Comparison of ENCODE assay signal across 19 cellular contexts in the genomic region with DNA sequence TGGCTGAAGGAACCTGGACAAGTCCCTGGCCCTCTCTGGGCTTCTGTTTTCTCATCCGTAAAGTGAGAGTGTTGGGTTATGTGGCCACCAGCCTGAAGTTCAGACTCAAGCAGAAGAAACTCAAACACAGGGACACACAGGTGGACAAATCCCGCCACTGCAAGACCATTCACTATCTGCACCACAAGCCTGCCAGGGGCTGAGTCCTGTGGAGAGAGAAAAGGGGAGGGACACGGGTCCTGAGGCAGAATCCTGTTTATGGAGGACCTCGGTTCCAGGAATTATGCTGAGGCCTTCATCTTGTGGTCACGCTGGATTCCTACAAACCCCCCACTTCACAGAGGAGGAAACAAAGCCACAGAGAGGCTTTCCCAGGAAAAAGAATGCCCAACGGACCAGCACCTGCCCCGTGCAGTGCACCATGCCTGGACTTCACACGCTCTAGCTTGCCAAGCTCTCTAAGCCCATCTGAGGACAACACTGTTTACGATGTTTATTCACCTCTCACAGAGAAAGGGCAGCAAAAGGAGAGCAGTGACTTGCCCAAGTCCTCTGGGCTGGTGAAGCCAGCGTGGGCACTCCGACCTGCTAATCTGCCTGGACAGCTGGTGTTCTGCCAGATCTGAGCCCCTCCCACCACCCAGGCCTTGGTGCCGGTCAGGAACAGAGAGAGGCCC. TPM values are rescaled to one million over a fixed set of nuclear protein-coding genes. Genes with fewer than 3 reads are reported as not detected.
DNase-seq lines count a peak whose midpoint lies in the region; ATAC-seq, FAIRE-seq and TF ChIP-seq lines count a peak whose summit lies in the region.
"Had no signal": no experiment of that assay in that cellular context is flagged by ENCODE, and none has a peak within 500 bp of the region (broad histone marks: within the 10 kb centered on the region; RNA-seq: fewer than 3 reads in every experiment).

No MANE protein-coding gene starts in this region.

- H2BK120ac ChIP-seq in mesenchymal stem cell (ENCODE audit: low read depth, low read length): no peak overlapping the region

- H3F3A ChIP-seq in PC-3 (ENCODE audit: low read length, unreplicated experiment): no peaks in the 10 kb centered on the region

- H4K91ac ChIP-seq in mesenchymal stem cell (ENCODE audit: low read length): no peak overlapping the region

- H2BK12ac ChIP-seq in mesenchymal stem cell (ENCODE audit: low read length in 2 of 2): no peak overlapping the region

- H3K4ac ChIP-seq in mesenchymal stem cell (ENCODE audit: low read depth in 1 of 2, low read length in 2 of 2): no peak overlapping the region

- no peaks in the 10 kb centered on the region for H3K36me3 Mint-ChIP-seq in activated naive CD4-positive, alpha-beta T cell treated with anti-CD3 and anti-CD28 coated beads, Interleukin-2, amount 50 U/mL, for 72 hours
- H3K36me3 Mint-ChIP-seq: IgD-negative memory B cell, T-cell had no signal

- POLR2A ChIA-PET in PC-3 (lab: Charles Lee; ENCODE audit: unreplicated experiment): no interaction called here

- no peaks in the 10 kb centered on the region for H3K79me1 ChIP-seq in mesenchymal stem cell (replicated peaks; ENCODE audit: low read length, poor library complexity, severe bottlenecking)

- WGBS in mesenchymal stem cell: 80% methylated on average over 9 of the region's 12 CpGs

- H3K36me3 ChIP-seq in BLaER1: no peaks in the 10 kb centered on the region
- no peaks in the 10 kb centered on the region for H3K36me3 ChIP-seq in PC-3 (ENCODE audit: low read depth, low read length)
- peaks cover 0 to 3% of the 10 kb centered on the region in 2 experiments for H3K36me3 ChIP-seq in mesenchymal stem cell (ENCODE audit: control insufficient read depth in 1 of 2, insufficient read depth in 2 of 2, low read depth in 1 of 2, low read length in 2 of 2)

- H3K9ac ChIP-seq in BLaER1 (no peak overlapping the region), PC-3 (ENCODE audit: low read length) (no peak overlapping the region), mesenchymal stem cell (ENCODE audit: low read length) (no peak overlapping the region)
- H3K9ac ChIP-seq: GM23248 had no signal

- no peak for TF ChIP-seq POLR2A in GM18505 (IDR thresholded peaks at IDR 0.05; ENCODE audit: borderline replicate concordance, extremely low read depth, insufficient read depth, insufficient read length)

- peak overlapping the region; percentile 90 for H3K4me2 ChIP-seq in BLaER1
- no peak overlapping the region for H3K4me2 ChIP-seq in PC-3 (ENCODE audit: low read length)
- no peak overlapping the region for H3K4me2 ChIP-seq in mesenchymal stem cell (ENCODE audit: low read length, poor library complexity, severe bottlenecking)
- H3K4me2 ChIP-seq: A549 had no signal

- H3K23ac ChIP-seq in mesenchymal stem cell (ENCODE audit: low read length in 2 of 2): no peak overlapping the region

- H3K9me3 ChIP-seq in BLaER1 (no peaks in the 10 kb centered on the region), PC-3 (ENCODE audit: low read length) (no peaks in the 10 kb centered on the region), mesenchymal stem cell (ENCODE audit: control insufficient read depth, low read length) (no peaks in the 10 kb centered on the region)
- H3K9me3 ChIP-seq: A549 had no signal

- H2AFZ ChIP-seq in PC-3 (ENCODE audit: low read length) (no peak overlapping the region), mesenchymal stem cell (ENCODE audit: low read depth, low read length) (no peak overlapping the region)
- H2AFZ ChIP-seq: GM23248 had no signal

- no peak overlapping the region for H3K4me3 ChIP-seq in BLaER1
- no peak overlapping the region for H3K4me3 ChIP-seq in PC-3 (ENCODE audit: low read length)
- H3K4me3 ChIP-seq in mesenchymal stem cell (ENCODE audit: insufficient read depth in 1 of 2, low read depth in 1 of 2, low read length in 2 of 2): no peak overlapping the region
- H3K4me3 ChIP-seq: A549, GM23248 had no signal

- peak overlapping the region; percentile 12 for H2BK15ac ChIP-seq in mesenchymal stem cell (ENCODE audit: low read depth, poor library complexity, severe bottlenecking)

- H4K8ac ChIP-seq in mesenchymal stem cell (ENCODE audit: low read length): no peak overlapping the region

- no peak for FAIRE-seq in urothelium cell line (lab: Jason Lieb, UNC)
- FAIRE-seq: A549 had no signal

- no peak overlapping the region for H3K18ac ChIP-seq in mesenchymal stem cell (ENCODE audit: low read depth in 1 of 2, low read length in 2 of 2)

- intact Hi-C loops in PC-3 (cut with micrococcal nuclease): no loop called here

- H3K9me2 ChIP-seq in PC-3 (replicated peaks; ENCODE audit: low read length): no peaks in the 10 kb centered on the region

- H3K79me2 ChIP-seq in PC-3 (ENCODE audit: low read length): no peaks in the 10 kb centered on the region

- no peak overlapping the region for H3K14ac ChIP-seq in mesenchymal stem cell (ENCODE audit: low read length in 2 of 2)

- CTCF ChIA-PET in PC-3 (lab: Charles Lee): no interaction called here

- TF ChIP-seq CTCF in PC-3 (conservative IDR thresholded peaks at IDR 0.05; ENCODE audit: low read depth, low read length): no peak

- H2BK5ac ChIP-seq in mesenchymal stem cell (ENCODE audit: low read depth, low read length, poor library complexity, severe bottlenecking): no peak overlapping the region

- no peaks in the 10 kb centered on the region for H3K9me3 Mint-ChIP-seq in activated naive CD4-positive, alpha-beta T cell treated with anti-CD3 and anti-CD28 coated beads, Interleukin-2, amount 50 U/mL, for 72 hours
- H3K9me3 Mint-ChIP-seq: CD4-positive, alpha-beta T cell; IgD-negative memory B cell; T-cell had no signal

- no peaks in the 10 kb centered on the region for H3K27me3 ChIP-seq in BLaER1
- no peaks in the 10 kb centered on the region for H3K27me3 ChIP-seq in PC-3 (ENCODE audit: low read length)
- H3K27me3 ChIP-seq in mesenchymal stem cell (ENCODE audit: control insufficient read depth in 1 of 2, insufficient read depth in 1 of 2, low read length in 2 of 2): peaks cover 20 to 37% of the 10 kb centered on the region in 2 experiments

- no peak overlapping the region for H2AK5ac ChIP-seq in mesenchymal stem cell (ENCODE audit: low read length, severe bottlenecking)

- 0 out of 2 replicates have a peak, but pooled peaks have one; percentile 16 for ATAC-seq in PC-3
- no peak for ATAC-seq in GM18505 (IDR thresholded peaks at IDR 0.05; ENCODE audit: unreplicated experiment)
- no peak for ATAC-seq in activated naive CD4-positive, alpha-beta T cell treated with anti-CD3 and anti-CD28 coated beads, Interleukin-2, amount 50 U/mL, for 72 hours
- ATAC-seq: T-cell had no signal

- no peaks in the 10 kb centered on the region for H4K20me1 ChIP-seq in BLaER1
- H4K20me1 ChIP-seq in PC-3 (ENCODE audit: low read length): no peaks in the 10 kb centered on the region

- BruUV-seq in PC-3 (replicated peaks; lab: Mats Ljungman, UMichigan): no TSS peak

- peak; percentile 10 for DNase-seq in HT-29 (ENCODE audit: low spot score)
- no peak for DNase-seq in PC-3
- DNase-seq in mesenchymal stem cell: no peak
- no peak for DNase-seq in urothelium cell line (ENCODE audit: low spot score)
- no peak for DNase-seq in effector CD8-positive, alpha-beta T cell (lab: John Stamatoyannopoulos, UW)
- no peak for DNase-seq in activated naive CD4-positive, alpha-beta T cell treated with anti-CD3 and anti-CD28 coated beads, Interleukin-2, amount 50 U/mL, for 72 hours (ENCODE audit: low spot score in 2 of 2)
- DNase-seq: CD4-positive, alpha-beta T cell; DMS53; GM23248; MV-4-11; NCI-H1417; NCI-H1930; NCI-H446 treated with DMSO at 0.1 percent for 48 hours; NCI-H748 treated with DMSO at 0.1 percent for 48 hours; T-cell had no signal

- peak overlapping the region; percentile 38; the same call in 1 of the 2 replicates for H3K27ac ChIP-seq in BLaER1
- H3K27ac ChIP-seq in PC-3 (ENCODE audit: low read length): no peak overlapping the region
- H3K27ac ChIP-seq in mesenchymal stem cell (ENCODE audit: low read length, poor library complexity, severe bottlenecking): no peak overlapping the region
- H3K27ac ChIP-seq: A549, GM23248 had no signal

- no peak overlapping the region for H3K27ac Mint-ChIP-seq in activated naive CD4-positive, alpha-beta T cell treated with anti-CD3 and anti-CD28 coated beads, Interleukin-2, amount 50 U/mL, for 72 hours
- H3K27ac Mint-ChIP-seq: CD4-positive, alpha-beta T cell; T-cell had no signal

- H3K4me1 ChIP-seq in BLaER1 (peaks cover 69% of the 10 kb centered on the region), PC-3 (ENCODE audit: insufficient read depth, low read length) (no peaks in the 10 kb centered on the region), mesenchymal stem cell (ENCODE audit: control insufficient read depth, insufficient read depth, low read depth, low read length) (peaks cover 6% of the 10 kb centered on the region)
- H3K4me1 ChIP-seq: A549 had no signal

RNA-seq across cellular contexts. Expression of a gene that starts 1.3 kb away (rescaled TPM):
- not detected in 2 replicates for total RNA-seq in HT-29 (2014; rRNA removed; shearing (Covaris generic))
- total RNA-seq in PC-3 (2014; rRNA removed): not detected in 2 replicates
- not detected for polyA plus RNA-seq in mesenchymal stem cell (2013, experiment 1 of 2)
- not detected for polyA plus RNA-seq in mesenchymal stem cell (2013, experiment 2 of 2)
- total RNA-seq in activated naive CD4-positive, alpha-beta T cell treated with anti-CD3 and anti-CD28 coated beads, Interleukin-2, amount 50 U/mL, for 72 hours: not detected
- total RNA-seq: CD4-positive, alpha-beta T cell; GM23248; T-cell had no signal
- polyA plus RNA-seq: A549, GM23248, IgD-negative memory B cell had no signal

RNA-seq across cellular contexts. Expression of a gene that starts 39.1 kb away (rescaled TPM):
- 0.16 and 0.36 TPM in 2 replicates for total RNA-seq in HT-29 (2014; rRNA removed; shearing (Covaris generic))
- 0.29 and 1.4 TPM in 2 replicates for total RNA-seq in PC-3 (2014; rRNA removed)
- polyA plus RNA-seq in mesenchymal stem cell (2013, experiment 1 of 2): 0.12 TPM
- polyA plus RNA-seq in mesenchymal stem cell (2013, experiment 2 of 2): 0.10 TPM
- total RNA-seq in activated naive CD4-positive, alpha-beta T cell treated with anti-CD3 and anti-CD28 coated beads, Interleukin-2, amount 50 U/mL, for 72 hours: 1 to 10 TPM; 1.0 to 1.9 TPM
- total RNA-seq: CD4-positive, alpha-beta T cell had no signal
- polyA plus RNA-seq: IgD-negative memory B cell had no signal

RNA-seq across cellular contexts. Expression of a gene that starts 49.8 kb away (rescaled TPM):
- total RNA-seq in HT-29 (2014; rRNA removed; shearing (Covaris generic)): 61.8 and 65.2 TPM in 2 replicates
- 139 and 183 TPM in 2 replicates for total RNA-seq in PC-3 (2014; rRNA removed)
- polyA plus RNA-seq in mesenchymal stem cell (2013, experiment 1 of 2): 47.3 TPM
- 45.8 TPM for polyA plus RNA-seq in mesenchymal stem cell (2013, experiment 2 of 2)
- 100 to 1,000 TPM; 112 to 134 TPM for total RNA-seq in activated naive CD4-positive, alpha-beta T cell treated with anti-CD3 and anti-CD28 coated beads, Interleukin-2, amount 50 U/mL, for 72 hours

RNA-seq across cellular contexts. Expression of a gene that starts 55.4 kb away (rescaled TPM):
- total RNA-seq in HT-29 (2014; rRNA removed; shearing (Covaris generic)): 387 and 399 TPM in 2 replicates
- 726 and 797 TPM in 2 replicates for total RNA-seq in PC-3 (2014; rRNA removed)
- 67.0 TPM for polyA plus RNA-seq in mesenchymal stem cell (2013, experiment 1 of 2)
- 68.4 TPM for polyA plus RNA-seq in mesenchymal stem cell (2013, experiment 2 of 2)
- 100 to 1,000 TPM in 1 of 2 donors, 10 to 100 TPM in 1; 92.4 to 131 TPM for total RNA-seq in activated naive CD4-positive, alpha-beta T cell treated with anti-CD3 and anti-CD28 coated beads, Interleukin-2, amount 50 U/mL, for 72 hours
